1 cellular context compared by ENCODE assay signal in genomic region chr1:101182627-101183387, GRCh38.
TF ChIP-seq lines count a peak whose summit lies in the region.

No MANE protein-coding gene starts in this region.

TF ChIP-seq in endothelial cell of umbilical vein, 7 proteins besides CTCF, POLR2A, EP300 and RAD21:
- TF ChIP-seq POLR2AphosphoS5 (IDR thresholded peaks at IDR 0.05; ENCODE audit: insufficient read depth, low read depth, low read length) (no peak), FOS (IDR thresholded peaks at IDR 0.05; ENCODE audit: borderline replicate concordance, insufficient read depth, low read length) (no peak), MAX (IDR thresholded peaks at IDR 0.05; ENCODE audit: insufficient read depth, insufficient read length) (no peak), EZH2 (IDR thresholded peaks at IDR 0.05; ENCODE audit: borderline replicate concordance, low read depth, low read length, severe bottlenecking) (no peak), MYC (IDR thresholded peaks at IDR 0.05; ENCODE audit: low read depth, low read length) (no peak), JUN (IDR thresholded peaks at IDR 0.05; ENCODE audit: borderline replicate concordance, insufficient read depth, insufficient read length, low read depth) (no peak)
